In the genomic region with DNA sequence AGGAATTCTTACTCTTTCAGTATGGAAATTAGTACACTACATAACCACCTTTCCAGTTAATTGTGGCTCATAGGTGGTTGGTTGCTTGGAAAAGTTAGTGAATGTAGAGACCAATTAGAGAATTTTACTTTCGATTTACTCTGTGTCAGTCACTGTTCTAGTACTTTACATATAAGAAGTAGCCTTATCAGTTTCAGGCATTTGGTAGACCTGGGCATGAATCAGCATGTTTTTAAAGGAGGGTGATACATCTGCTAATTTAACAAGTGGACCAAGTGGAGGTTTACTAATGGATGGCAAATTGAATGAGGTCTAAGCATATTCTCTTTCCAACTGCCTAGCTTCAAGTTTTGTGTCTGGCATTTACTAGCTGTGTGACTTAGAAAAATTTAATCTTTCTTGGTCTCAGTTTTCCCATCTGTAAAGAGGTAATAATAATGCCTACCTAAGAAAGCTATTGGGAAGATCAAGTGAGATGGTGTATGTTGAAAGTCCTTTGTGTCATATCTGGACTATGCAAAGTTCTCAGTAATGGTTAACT, we compare ENCODE assay signal across 24 cellular contexts.
DNase-seq lines count a peak whose midpoint lies in the region; ATAC-seq and TF ChIP-seq lines count a peak whose summit lies in the region.
"Had no signal": no experiment of that assay in that cellular context is flagged by ENCODE, and none has a peak within 500 bp of the region (broad histone marks: within the 10 kb centered on the region; RNA-seq: fewer than 3 reads in every experiment).

No MANE protein-coding gene starts in this region.

- WGBS in SK-N-SH (ENCODE audit: low lambda C conversion rate): 69% methylated on average over 1 of the region's 1 CpG

- TF ChIP-seq RAD21 in SK-N-SH (IDR thresholded peaks at IDR 0.05; ENCODE audit: low read length): no peak

- H3K4me3 Mint-ChIP-seq in HFFc6: peak overlapping the region; percentile 73; the same call in 1 of the 2 replicates
- H3K4me3 Mint-ChIP-seq: activated B cell treated with CpG ODN at 0.5 μM for 24 hours; activated CD4-positive, alpha-beta memory T cell treated with anti-CD3 and anti-CD28 coated beads for 36 hours had no signal

- TF ChIP-seq EP300 in SK-N-SH (IDR thresholded peaks at IDR 0.05; ENCODE audit: borderline replicate concordance in 1 of 2, low read depth in 1 of 2, low read length in 1 of 2): no peak

- H3F3A ChIP-seq in SK-N-SH (replicated peaks; ENCODE audit: insufficient read depth): no peaks in the 10 kb centered on the region

- ATAC-seq in SK-N-SH treated with all-trans-retinoic acid at 6 μM for 48 hours: no peak
- ATAC-seq in GM18858 (IDR thresholded peaks at IDR 0.05; ENCODE audit: unreplicated experiment): no peak

- no peaks in the 10 kb centered on the region for H3K9me3 ChIP-seq in SK-N-SH
- H3K9me3 ChIP-seq: left ventricle myocardium inferior, upper lobe of left lung had no signal

- DNase-seq in SK-N-SH (no peak), HFFc6 (no peak), HT1080 (ENCODE audit: low read depth) (peak; percentile 2), kidney tubule cell (ENCODE audit: low spot score) (peak; percentile 1), HEK293T (ENCODE audit: extremely low spot score) (no peak), dermis blood vessel endothelial cell (no peak)
- DNase-seq: activated B cell treated with CpG ODN at 0.5 μM for 24 hours; activated CD4-positive, alpha-beta memory T cell treated with anti-CD3 and anti-CD28 coated beads for 36 hours; activated naive CD4-positive, alpha-beta T cell treated with Interleukin-2 at 50 U/mL for 16 hours; activated T-cell treated with anti-CD3 and anti-CD28 coated beads for 4 hours; anterior cingulate cortex; cerebellar nuclear complex; effector memory CD4-positive, alpha-beta T cell; head of caudate nucleus; left ventricle myocardium inferior; NCI-H1417 treated with DMSO at 0.1 percent for 48 hours; NCI-H2171; NCI-H69; Right ventricle myocardium superior; stimulated activated CD4-positive, alpha-beta T cell treated with anti-CD3 and anti-CD28 coated beads, Interleukin-4, amount 100 ng/mL, for 4 hours; upper lobe of left lung had no signal

- POLR2A ChIA-PET in SK-N-SH (lab: Yijun Ruan, JAX): no interaction called here
- POLR2A ChIA-PET in HEK293T (lab: Yijun Ruan, JAX): no interaction called here

- no peaks in the 10 kb centered on the region for H3K27me3 Mint-ChIP-seq in HFFc6 (ENCODE audit: insufficient read depth)
- H3K27me3 Mint-ChIP-seq: activated B cell treated with CpG ODN at 0.5 μM for 24 hours; activated CD4-positive, alpha-beta memory T cell treated with anti-CD3 and anti-CD28 coated beads for 36 hours had no signal

- no peaks in the 10 kb centered on the region for H4K20me1 ChIP-seq in SK-N-SH (ENCODE audit: insufficient read depth)

- no peaks in the 10 kb centered on the region for H3K36me3 ChIP-seq in SK-N-SH (replicated peaks in 1 of 2; ENCODE audit: control insufficient read depth in 1 of 2, insufficient read depth in 2 of 2, low read length in 1 of 2)
- H3K36me3 ChIP-seq: left ventricle myocardium inferior, upper lobe of left lung had no signal

- H3K79me2 ChIP-seq in SK-N-SH (ENCODE audit: insufficient read depth): no peaks in the 10 kb centered on the region

- no peaks in the 10 kb centered on the region; a peak in 1 of 4 replicates for H3K4me1 ChIP-seq in SK-N-SH (ENCODE audit: control insufficient read depth in 1 of 2, insufficient read depth in 2 of 2, low read depth in 1 of 2, low read length in 1 of 2)
- H3K4me1 ChIP-seq: left ventricle myocardium inferior, upper lobe of left lung had no signal

- H3K4me3 ChIP-seq in SK-N-SH (ENCODE audit: low read depth in 2 of 2, low read length in 1 of 2): no peak overlapping the region
- H3K4me3 ChIP-seq: left ventricle myocardium inferior, upper lobe of left lung had no signal

- no peaks in the 10 kb centered on the region for H3K36me3 Mint-ChIP-seq in HFFc6 (ENCODE audit: low read depth)
- H3K36me3 Mint-ChIP-seq: activated CD4-positive, alpha-beta memory T cell treated with anti-CD3 and anti-CD28 coated beads for 36 hours had no signal

- H3K9ac ChIP-seq in SK-N-SH: no peak overlapping the region

- H3K27me3 ChIP-seq in SK-N-SH (ENCODE audit: insufficient read depth): no peaks in the 10 kb centered on the region
- H3K27me3 ChIP-seq: upper lobe of left lung had no signal

- H3K27ac Mint-ChIP-seq in HFFc6: no peak overlapping the region; the same call in 1 of the 2 replicates
- H3K27ac Mint-ChIP-seq: activated B cell treated with CpG ODN at 0.5 μM for 24 hours; activated CD4-positive, alpha-beta memory T cell treated with anti-CD3 and anti-CD28 coated beads for 36 hours had no signal

- H3K4me2 ChIP-seq in SK-N-SH: no peak overlapping the region

- no peaks in the 10 kb centered on the region for H3K9me3 Mint-ChIP-seq in HFFc6

- CTCF ChIA-PET in SK-N-SH (lab: Yijun Ruan, JAX) (no interaction called here), HEK293T (lab: Yijun Ruan, JAX) (no interaction called here)

- H2AFZ ChIP-seq in SK-N-SH (ENCODE audit: low read depth): peak overlapping the region; percentile 42; the same call in 1 of the 2 replicates

- peaks cover 15% of the 10 kb centered on the region; the same call in 1 of the 2 replicates for H3K4me1 Mint-ChIP-seq in HFFc6 (ENCODE audit: low read depth)
- H3K4me1 Mint-ChIP-seq: activated B cell treated with CpG ODN at 0.5 μM for 24 hours had no signal

- no peak overlapping the region for H3K27ac ChIP-seq in SK-N-SH (ENCODE audit: low read depth in 2 of 2, low read length in 1 of 2)
- H3K27ac ChIP-seq: 22Rv1, left ventricle myocardium inferior, upper lobe of left lung had no signal

- no peaks in the 10 kb centered on the region for H3K9me2 ChIP-seq in SK-N-SH

- TF ChIP-seq CTCF in SK-N-SH (IDR thresholded peaks at IDR 0.05) (no peak), HFFc6 (IDR thresholded peaks at IDR 0.05) (no peak)

TF ChIP-seq in SK-N-SH, 30 proteins besides CTCF, POLR2A, EP300 and RAD21 (continues in another document):
- TF ChIP-seq TCF12 (IDR thresholded peaks at IDR 0.05) (no peak), SMC3 (IDR thresholded peaks at IDR 0.05; ENCODE audit: low read depth, low read length) (no peak), NFIC (IDR thresholded peaks at IDR 0.05; ENCODE audit: borderline replicate concordance) (no peak), JUND (IDR thresholded peaks at IDR 0.05) (no peak), RFX5 (IDR thresholded peaks at IDR 0.05; ENCODE audit: low read length) (no peak), TEAD4 (IDR thresholded peaks at IDR 0.05; ENCODE audit: borderline replicate concordance, insufficient read depth) (no peak)
- TF ChIP-seq, protein P1, sequence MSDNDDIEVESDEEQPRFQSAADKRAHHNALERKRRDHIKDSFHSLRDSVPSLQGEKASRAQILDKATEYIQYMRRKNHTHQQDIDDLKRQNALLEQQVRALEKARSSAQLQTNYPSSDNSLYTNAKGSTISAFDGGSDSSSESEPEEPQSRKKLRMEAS (IDR thresholded peaks at IDR 0.05; ENCODE audit: low read depth): no peak

TF ChIP-seq in SK-N-SH treated with all-trans-retinoic acid at 6 μM for 48 hours, 23 proteins besides CTCF, POLR2A, EP300 and RAD21 (continues in another document):
- no peak for TF ChIP-seq ARNTL (CRISPR knock-in tag; IDR thresholded peaks at IDR 0.05; ENCODE audit: borderline replicate concordance, low read depth)
- TF ChIP-seq, protein P2, sequence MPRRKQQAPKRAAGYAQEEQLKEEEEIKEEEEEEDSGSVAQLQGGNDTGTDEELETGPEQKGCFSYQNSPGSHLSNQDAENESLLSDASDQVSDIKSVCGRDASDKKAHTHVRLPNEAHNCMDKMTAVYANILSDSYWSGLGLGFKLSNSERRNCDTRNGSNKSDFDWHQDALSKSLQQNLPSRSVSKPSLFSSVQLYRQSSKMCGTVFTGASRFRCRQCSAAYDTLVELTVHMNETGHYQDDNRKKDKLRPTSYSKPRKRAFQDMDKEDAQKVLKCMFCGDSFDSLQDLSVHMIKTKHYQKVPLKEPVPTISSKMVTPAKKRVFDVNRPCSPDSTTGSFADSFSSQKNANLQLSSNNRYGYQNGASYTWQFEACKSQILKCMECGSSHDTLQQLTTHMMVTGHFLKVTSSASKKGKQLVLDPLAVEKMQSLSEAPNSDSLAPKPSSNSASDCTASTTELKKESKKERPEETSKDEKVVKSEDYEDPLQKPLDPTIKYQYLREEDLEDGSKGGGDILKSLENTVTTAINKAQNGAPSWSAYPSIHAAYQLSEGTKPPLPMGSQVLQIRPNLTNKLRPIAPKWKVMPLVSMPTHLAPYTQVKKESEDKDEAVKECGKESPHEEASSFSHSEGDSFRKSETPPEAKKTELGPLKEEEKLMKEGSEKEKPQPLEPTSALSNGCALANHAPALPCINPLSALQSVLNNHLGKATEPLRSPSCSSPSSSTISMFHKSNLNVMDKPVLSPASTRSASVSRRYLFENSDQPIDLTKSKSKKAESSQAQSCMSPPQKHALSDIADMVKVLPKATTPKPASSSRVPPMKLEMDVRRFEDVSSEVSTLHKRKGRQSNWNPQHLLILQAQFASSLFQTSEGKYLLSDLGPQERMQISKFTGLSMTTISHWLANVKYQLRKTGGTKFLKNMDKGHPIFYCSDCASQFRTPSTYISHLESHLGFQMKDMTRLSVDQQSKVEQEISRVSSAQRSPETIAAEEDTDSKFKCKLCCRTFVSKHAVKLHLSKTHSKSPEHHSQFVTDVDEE (CRISPR knock-in tag; IDR thresholded peaks at IDR 0.05): no peak

TF ChIP-seq in HEK293T, 16 proteins besides CTCF, POLR2A, EP300 and RAD21 (continues in another document):
- TF ChIP-seq SUZ12 (IDR thresholded peaks at IDR 0.05): no peak
- no peak for TF ChIP-seq SP1 (IDR thresholded peaks at IDR 0.05)
- TF ChIP-seq NFRKB (IDR thresholded peaks at IDR 0.05): no peak
- TF ChIP-seq ARNT (IDR thresholded peaks at IDR 0.05): no peak
- TF ChIP-seq FOXA1 (IDR thresholded peaks at IDR 0.05): no peak
- TF ChIP-seq TARDBP (IDR thresholded peaks at IDR 0.05): no peak
- TF ChIP-seq FOXM1 (IDR thresholded peaks at IDR 0.05; ENCODE audit: borderline replicate concordance): no peak
- TF ChIP-seq FOXK2 (IDR thresholded peaks at IDR 0.05): no peak
- no peak for TF ChIP-seq L3MBTL2 (conservative IDR thresholded peaks at IDR 0.05)
- TF ChIP-seq CTBP1 (IDR thresholded peaks at IDR 0.05; ENCODE audit: borderline replicate concordance): no peak
- no peak for TF ChIP-seq ELF4 (IDR thresholded peaks at IDR 0.05)
- no peak for TF ChIP-seq LEF1 (IDR thresholded peaks at IDR 0.05; ENCODE audit: borderline replicate concordance)
- TF ChIP-seq, protein P3, sequence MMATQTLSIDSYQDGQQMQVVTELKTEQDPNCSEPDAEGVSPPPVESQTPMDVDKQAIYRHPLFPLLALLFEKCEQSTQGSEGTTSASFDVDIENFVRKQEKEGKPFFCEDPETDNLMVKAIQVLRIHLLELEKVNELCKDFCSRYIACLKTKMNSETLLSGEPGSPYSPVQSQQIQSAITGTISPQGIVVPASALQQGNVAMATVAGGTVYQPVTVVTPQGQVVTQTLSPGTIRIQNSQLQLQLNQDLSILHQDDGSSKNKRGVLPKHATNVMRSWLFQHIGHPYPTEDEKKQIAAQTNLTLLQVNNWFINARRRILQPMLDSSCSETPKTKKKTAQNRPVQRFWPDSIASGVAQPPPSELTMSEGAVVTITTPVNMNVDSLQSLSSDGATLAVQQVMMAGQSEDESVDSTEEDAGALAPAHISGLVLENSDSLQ (IDR thresholded peaks at IDR 0.05): no peak
- no peak for TF ChIP-seq BHLHE40 (IDR thresholded peaks at IDR 0.05; ENCODE audit: borderline replicate concordance)

Comparison
In these comparisons a context has a peak if more than half of its experiments do, and no peak if none do; other contexts are left out.
1. DNase-seq: peak in HT1080 (single experiment) and kidney tubule cell (single experiment); none in SK-N-SH (single experiment), HFFc6 (single experiment), HEK293T (single experiment) and dermis blood vessel endothelial cell (single experiment).